ENCODE assay signal across 37 cellular contexts in genomic region chr3:132587401-132587800, GRCh38. TPM values are rescaled to one million over a fixed set of nuclear protein-coding genes. Genes with fewer than 3 reads are reported as not detected.
"Had no signal": no experiment of that assay in that cellular context is flagged by ENCODE, and none has a peak within 500 bp of the region (broad histone marks: within the 10 kb centered on the region; RNA-seq: fewer than 3 reads in every experiment).

No MANE protein-coding gene starts in this region.

- H3K27me3 Mint-ChIP-seq: activated B cell treated with CpG ODN at 0.5 μM for 24 hours; activated CD4-positive, alpha-beta memory T cell treated with anti-CD3 and anti-CD28 coated beads for 36 hours; activated CD4-positive, alpha-beta T cell treated with anti-CD3 and anti-CD28 coated beads, Interleukin-2, amount 10 ng/mL, durations not matched to agents 24 days and 14 days; activated CD8-positive, alpha-beta T cell treated with anti-CD3 and anti-CD28 coated beads for 36 hours; activated naive CD8-positive, alpha-beta T cell treated with anti-CD3 and anti-CD28 coated beads for 36 hours; activated T-helper 17 cell treated with anti-CD3 and anti-CD28 coated beads, Interleukin-2, amount 50 U/mL, for 72 hours had no signal

- ATAC-seq: activated CD8-positive, alpha-beta T cell treated with anti-CD3 and anti-CD28 coated beads for 36 hours; activated naive CD4-positive, alpha-beta T cell treated with anti-CD3 and anti-CD28 coated beads, Interleukin-2, amount 50 U/mL, for 72 hours; activated T-cell treated with anti-CD3 and anti-CD28 coated beads, Interleukin-2, amount 50 U/mL, for 4 hours; activated T-cell treated with anti-CD3 and anti-CD28 coated beads, Interleukin-2, amount 50 U/mL, for 72 hours; activated T-helper 17 cell treated with anti-CD3 and anti-CD28 coated beads, Interleukin-2, amount 50 U/mL, for 72 hours; body of pancreas had no signal

- H3K4me3 ChIP-seq: adrenal gland, body of pancreas, breast epithelium had no signal

- H3K27me3 ChIP-seq: adrenal gland, body of pancreas, brain microvascular endothelial cell, breast epithelium had no signal

- H3K4me3 Mint-ChIP-seq: activated B cell treated with CpG ODN at 0.5 μM for 24 hours; activated CD4-positive, alpha-beta memory T cell treated with anti-CD3 and anti-CD28 coated beads for 36 hours; activated CD4-positive, alpha-beta T cell treated with anti-CD3 and anti-CD28 coated beads, Interleukin-2, amount 10 ng/mL, durations not matched to agents 24 days and 14 days; activated CD8-positive, alpha-beta T cell treated with anti-CD3 and anti-CD28 coated beads for 36 hours; activated naive CD4-positive, alpha-beta T cell treated with anti-CD3 and anti-CD28 coated beads for 36 hours; activated naive CD8-positive, alpha-beta T cell treated with anti-CD3 and anti-CD28 coated beads for 36 hours; activated T-cell treated with anti-CD3 and anti-CD28 coated beads, Interleukin-2, amount 50 U/mL, for 4 hours; activated T-cell treated with anti-CD3 and anti-CD28 coated beads, Interleukin-2, amount 50 U/mL, for 72 hours; activated T-helper 1 cell treated with anti-CD3 and anti-CD28 coated beads, Interleukin-12 subunit alpha, Interleukin-12 subunit beta, Interleukin-2, Interleukin-4 antibody, amounts not matched to agents 30 ng/mL and 10 ng/mL and 1 ng/mL, durations not matched to agents 14 hours and 24 hours and 36 hours; activated T-helper 17 cell treated with anti-CD3 and anti-CD28 coated beads, Interleukin-2, amount 50 U/mL, for 72 hours; T-helper 1 cell treated with Interleukin-12 subunit alpha and Interleukin-12 subunit beta and Interleukin-4 antibody, amounts not matched to agents 30 μg/mL and 1 μg/mL, for 36 hours; T-helper 2 cell treated with Interferon-gamma antibody and Interleukin-4, amounts not matched to agents 5 μg/mL and 100 μg/mL, for 36 hours had no signal

- H3K4me1 Mint-ChIP-seq: activated B cell treated with CpG ODN at 0.5 μM for 24 hours; activated CD4-positive, alpha-beta T cell treated with anti-CD3 and anti-CD28 coated beads, Interleukin-2, amount 10 ng/mL, durations not matched to agents 24 days and 14 days; activated naive CD8-positive, alpha-beta T cell treated with anti-CD3 and anti-CD28 coated beads for 36 hours; activated T-helper 17 cell treated with anti-CD3 and anti-CD28 coated beads, Interleukin-2, amount 50 U/mL, for 72 hours had no signal

- H3K27ac ChIP-seq: adrenal gland, body of pancreas, brain microvascular endothelial cell, breast epithelium, VCaP had no signal

- H3K36me3 ChIP-seq: adrenal gland, brain microvascular endothelial cell, breast epithelium had no signal

- H3K4me1 ChIP-seq: body of pancreas, breast epithelium had no signal

- DNase-seq: activated B cell treated with CpG ODN at 0.5 μM for 24 hours; activated CD4-positive, alpha-beta memory T cell treated with anti-CD3 and anti-CD28 coated beads for 36 hours; activated CD4-positive, alpha-beta T cell treated with anti-CD3 and anti-CD28 coated beads for 4 hours; activated CD4-positive, alpha-beta T cell treated with anti-CD3 and anti-CD28 coated beads, Interleukin-2, amount 10 ng/mL, durations not matched to agents 24 days and 14 days; activated CD4-positive, alpha-beta T cell treated with anti-CD3 and anti-CD28 coated beads, Interleukin-2, amount 50 U/mL, for 1 hour; activated CD4-positive, alpha-beta T cell treated with anti-CD3 and anti-CD28 coated beads, Interleukin-2, amount 50 U/mL, for 4 hours; activated CD4-positive, CD25-positive, alpha-beta regulatory T cell treated with anti-CD3 and anti-CD28 coated beads, Interleukin-2, amount 50 U/mL, for 72 hours; activated CD8-positive, alpha-beta memory T cell treated with anti-CD3 and anti-CD28 coated beads, Interleukin-2, amount 50 U/mL, for 4 hours; activated CD8-positive, alpha-beta T cell treated with anti-CD3 and anti-CD28 coated beads for 36 hours; activated effector memory CD4-positive, alpha-beta T cell treated with anti-CD3 and anti-CD28 coated beads, Interleukin-2, amount 50 U/mL, for 16 hours; activated gamma-delta T cell treated with Interleukin-2 at 50 U/mL for 16 hours; activated naive CD4-positive, alpha-beta T cell; activated naive CD4-positive, alpha-beta T cell treated with anti-CD3 and anti-CD28 coated beads for 36 hours; activated naive CD4-positive, alpha-beta T cell treated with anti-CD3 and anti-CD28 coated beads, Interleukin-2, amount 50 U/mL, for 16 hours; activated naive CD8-positive, alpha-beta T cell treated with anti-CD3 and anti-CD28 coated beads for 36 hours; activated T-cell treated with anti-CD3 and anti-CD28 coated beads for 4 hours; activated T-cell treated with anti-CD3 and anti-CD28 coated beads, Interleukin-2, amount 50 U/mL, for 1 hour; activated T-cell treated with anti-CD3 and anti-CD28 coated beads, Interleukin-2, amount 50 U/mL, for 4 hours; activated T-cell treated with anti-CD3 and anti-CD28 coated beads, Interleukin-2, amount 50 U/mL, for 72 hours; adrenal gland; amniotic stem cell; aorta; body of pancreas; brain microvascular endothelial cell; central memory CD4-positive, alpha-beta T cell; T-helper 1 cell; T-helper 2 cell; T-helper 9 cell had no signal

- H3K27ac Mint-ChIP-seq: activated B cell treated with CpG ODN at 0.5 μM for 24 hours; activated CD4-positive, alpha-beta memory T cell treated with anti-CD3 and anti-CD28 coated beads for 36 hours; activated CD4-positive, alpha-beta T cell treated with anti-CD3 and anti-CD28 coated beads, Interleukin-2, amount 10 ng/mL, durations not matched to agents 24 days and 14 days; activated CD8-positive, alpha-beta T cell treated with anti-CD3 and anti-CD28 coated beads for 36 hours; activated naive CD4-positive, alpha-beta T cell treated with anti-CD3 and anti-CD28 coated beads for 36 hours; activated naive CD4-positive, alpha-beta T cell treated with anti-CD3 and anti-CD28 coated beads, Interleukin-2, amount 50 U/mL, for 72 hours; activated naive CD8-positive, alpha-beta T cell treated with anti-CD3 and anti-CD28 coated beads for 36 hours; activated T-cell treated with anti-CD3 and anti-CD28 coated beads, Interleukin-2, amount 50 U/mL, for 72 hours; activated T-helper 1 cell treated with anti-CD3 and anti-CD28 coated beads, Interleukin-12 subunit alpha, Interleukin-12 subunit beta, Interleukin-2, Interleukin-4 antibody, amounts not matched to agents 30 ng/mL and 10 ng/mL and 1 ng/mL, durations not matched to agents 14 hours and 24 hours and 36 hours; activated T-helper 17 cell treated with anti-CD3 and anti-CD28 coated beads, Interleukin-2, amount 50 U/mL, for 72 hours; T-helper 1 cell treated with Interleukin-12 subunit alpha and Interleukin-12 subunit beta and Interleukin-4 antibody, amounts not matched to agents 30 μg/mL and 1 μg/mL, for 36 hours; T-helper 2 cell treated with Interferon-gamma antibody and Interleukin-4, amounts not matched to agents 5 μg/mL and 100 μg/mL, for 36 hours had no signal

- H3K9me3 ChIP-seq: adrenal gland, body of pancreas, breast epithelium had no signal

- H3K9me3 Mint-ChIP-seq: activated T-helper 1 cell treated with anti-CD3 and anti-CD28 coated beads, Interleukin-12 subunit alpha, Interleukin-12 subunit beta, Interleukin-2, Interleukin-4 antibody, amounts not matched to agents 30 ng/mL and 10 ng/mL and 1 ng/mL, durations not matched to agents 14 hours and 24 hours and 36 hours; activated T-helper 17 cell treated with anti-CD3 and anti-CD28 coated beads, Interleukin-2, amount 50 U/mL, for 72 hours; T-helper 2 cell treated with Interferon-gamma antibody and Interleukin-4, amounts not matched to agents 5 μg/mL and 100 μg/mL, for 36 hours had no signal

RNA-seq across cellular contexts. Expression of gene ACKR4, which starts 9.7 kb away (rescaled TPM):
- total RNA-seq: activated CD4-positive, alpha-beta memory T cell treated with anti-CD3 and anti-CD28 coated beads for 36 hours; activated CD8-positive, alpha-beta memory T cell treated with anti-CD3 and anti-CD28 coated beads for 36 hours; activated CD8-positive, alpha-beta T cell treated with anti-CD3 and anti-CD28 coated beads for 36 hours; activated naive CD4-positive, alpha-beta T cell treated with anti-CD3 and anti-CD28 coated beads for 36 hours; activated T-cell treated with anti-CD3 and anti-CD28 coated beads, Interleukin-2, amount 50 U/mL, for 4 hours; activated T-cell treated with anti-CD3 and anti-CD28 coated beads, Interleukin-2, amount 50 U/mL, for 72 hours; astrocyte had no signal
